In the genomic region with DNA sequence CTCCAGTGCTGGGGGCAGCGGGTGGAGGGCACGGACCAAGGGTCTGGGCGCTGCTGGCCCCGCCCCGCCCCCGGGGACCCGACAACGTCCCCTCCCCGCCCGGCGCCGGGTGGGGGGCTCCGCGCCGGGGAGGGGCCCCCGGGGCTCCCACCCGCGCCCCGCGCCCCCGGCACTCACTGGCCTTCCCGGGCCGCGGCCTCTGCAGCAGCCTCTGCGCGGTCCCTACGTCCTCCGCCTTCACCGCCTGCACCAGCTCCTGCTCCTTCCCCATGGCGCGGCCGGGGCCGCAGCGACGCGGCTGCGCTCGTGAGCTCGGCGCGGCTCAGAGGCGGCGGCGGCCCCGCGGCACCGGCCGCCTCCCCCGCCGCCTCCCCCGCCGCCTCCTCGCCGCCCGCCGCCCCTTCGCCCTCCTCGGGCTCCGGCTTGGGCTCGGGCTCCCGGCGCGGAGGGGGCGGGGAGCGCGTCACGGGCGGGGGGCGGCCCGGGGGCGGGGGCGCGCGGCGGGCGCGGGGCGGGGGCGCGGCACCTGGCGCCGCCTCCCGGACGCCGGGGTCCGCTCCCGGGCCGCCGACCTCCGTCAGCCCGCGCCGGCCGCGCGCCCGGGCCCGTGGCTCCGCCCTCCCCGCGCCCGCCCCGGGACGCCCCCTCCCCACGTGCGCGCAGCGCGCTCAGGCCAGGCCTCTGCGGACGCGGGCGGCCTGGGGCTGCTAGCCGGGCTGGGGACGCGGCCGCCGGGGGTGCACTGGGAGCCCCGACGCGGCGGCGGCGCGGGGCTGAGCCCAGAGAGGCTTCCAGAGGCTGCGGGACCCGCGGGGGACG, we compare ENCODE assay signal across 8 cellular contexts. TPM values are rescaled to one million over a fixed set of nuclear protein-coding genes. Genes with fewer than 3 reads are reported as not detected.
DNase-seq lines count a peak whose midpoint lies in the region; ATAC-seq, FAIRE-seq and TF ChIP-seq lines count a peak whose summit lies in the region.

A gene with protein sequence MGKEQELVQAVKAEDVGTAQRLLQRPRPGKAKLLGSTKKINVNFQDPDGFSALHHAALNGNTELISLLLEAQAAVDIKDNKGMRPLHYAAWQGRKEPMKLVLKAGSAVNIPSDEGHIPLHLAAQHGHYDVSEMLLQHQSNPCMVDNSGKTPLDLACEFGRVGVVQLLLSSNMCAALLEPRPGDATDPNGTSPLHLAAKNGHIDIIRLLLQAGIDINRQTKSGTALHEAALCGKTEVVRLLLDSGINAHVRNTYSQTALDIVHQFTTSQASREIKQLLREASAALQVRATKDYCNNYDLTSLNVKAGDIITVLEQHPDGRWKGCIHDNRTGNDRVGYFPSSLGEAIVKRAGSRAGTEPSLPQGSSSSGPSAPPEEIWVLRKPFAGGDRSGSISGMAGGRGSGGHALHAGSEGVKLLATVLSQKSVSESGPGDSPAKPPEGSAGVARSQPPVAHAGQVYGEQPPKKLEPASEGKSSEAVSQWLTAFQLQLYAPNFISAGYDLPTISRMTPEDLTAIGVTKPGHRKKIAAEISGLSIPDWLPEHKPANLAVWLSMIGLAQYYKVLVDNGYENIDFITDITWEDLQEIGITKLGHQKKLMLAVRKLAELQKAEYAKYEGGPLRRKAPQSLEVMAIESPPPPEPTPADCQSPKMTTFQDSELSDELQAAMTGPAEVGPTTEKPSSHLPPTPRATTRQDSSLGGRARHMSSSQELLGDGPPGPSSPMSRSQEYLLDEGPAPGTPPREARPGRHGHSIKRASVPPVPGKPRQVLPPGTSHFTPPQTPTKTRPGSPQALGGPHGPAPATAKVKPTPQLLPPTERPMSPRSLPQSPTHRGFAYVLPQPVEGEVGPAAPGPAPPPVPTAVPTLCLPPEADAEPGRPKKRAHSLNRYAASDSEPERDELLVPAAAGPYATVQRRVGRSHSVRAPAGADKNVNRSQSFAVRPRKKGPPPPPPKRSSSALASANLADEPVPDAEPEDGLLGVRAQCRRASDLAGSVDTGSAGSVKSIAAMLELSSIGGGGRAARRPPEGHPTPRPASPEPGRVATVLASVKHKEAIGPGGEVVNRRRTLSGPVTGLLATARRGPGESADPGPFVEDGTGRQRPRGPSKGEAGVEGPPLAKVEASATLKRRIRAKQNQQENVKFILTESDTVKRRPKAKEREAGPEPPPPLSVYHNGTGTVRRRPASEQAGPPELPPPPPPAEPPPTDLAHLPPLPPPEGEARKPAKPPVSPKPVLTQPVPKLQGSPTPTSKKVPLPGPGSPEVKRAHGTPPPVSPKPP (N-terminal part only) (minus strand): TSS at position 444 of the 819 bp plus-strand sequence. CDS start 173 bp downstream, at position 271.

- H3K9me3 ChIP-seq in heart left ventricle (no peaks in the 10 kb centered on the region), iPS-15b (ENCODE audit: control insufficient read depth, insufficient read depth, low read length) (no peaks in the 10 kb centered on the region), tibial nerve (no peaks in the 10 kb centered on the region)

- intact Hi-C loops in heart left ventricle (cut with DNase I): loop anchor here in 1 of 10 donors (10.0 kb wide), 1 partner anchor 298 kb away; no protein-coding TSS in a partner anchor
- intact Hi-C loops in cardiac septum (cut with DNase I): no loop called here
- intact Hi-C loops in activated CD8-positive, alpha-beta T cell treated with anti-CD3 and anti-CD28 coated beads for 36 hours (cut with micrococcal nuclease): no loop called here

- H3K4me1 ChIP-seq in heart left ventricle: peaks cover 0 to 22% (median 8%) of the 10 kb centered on the region in 12 donors
- H3K4me1 ChIP-seq in iPS-15b (ENCODE audit: control insufficient read depth, insufficient read depth, low read length): no peaks in the 10 kb centered on the region
- H3K4me1 ChIP-seq in tibial nerve: peaks cover 0 to 29% (median 9%) of the 10 kb centered on the region in 4 donors

- no peak for TF ChIP-seq CTCF in heart left ventricle (IDR thresholded peaks at IDR 0.05)
- TF ChIP-seq CTCF in activated CD8-positive, alpha-beta T cell treated with anti-CD3 and anti-CD28 coated beads for 36 hours (IDR thresholded peaks at IDR 0.05): no peak
- no peak for TF ChIP-seq CTCF in tibial nerve (IDR thresholded peaks at IDR 0.05)

- H3K4me3 ChIP-seq in heart left ventricle: peak within 1 kb of the TSS; percentile 12 to 63 (median 38)
- H3K4me3 ChIP-seq in iPS-15b (ENCODE audit: low read depth, low read length): peak within 1 kb of the TSS; percentile 49
- peak within 1 kb of the TSS in 3 of 4 donors; percentile 15 to 55 (median 17) for H3K4me3 ChIP-seq in tibial nerve

- 0 to 4% (median 1%) methylated on average over 17 to 129 of the region's 129 CpGs for WGBS in heart left ventricle, 4 donors
- WGBS in tibial nerve, 2 donors: 5% methylated on average over 15 of the region's 129 CpGs; no CpG with 5 or more reads in 1 of the 2 donors

- H3K27ac ChIP-seq in heart left ventricle (no peak within 1 kb of the TSS), tibial nerve (peak within 1 kb of the TSS in 1 of 4 donors; percentile 4)

- H3K36me3 ChIP-seq in heart left ventricle (no peaks in the 10 kb centered on the region), iPS-15b (ENCODE audit: control insufficient read depth, insufficient read depth, low read length) (no peaks in the 10 kb centered on the region), tibial nerve (no peaks in the 10 kb centered on the region)

- no peak for FAIRE-seq in GM12892 (lab: Jason Lieb, UNC)

- POLR2A ChIA-PET in activated CD8-positive, alpha-beta T cell treated with anti-CD3 and anti-CD28 coated beads for 36 hours (lab: Charles Lee): interaction anchor here (1.0 to 3.6 kb wide), 4 partner anchors 8 to 41 kb away, joined by 3 to 18 read pairs (median 12); partner anchors contain the start of gene TRAF7

- H3K27ac Mint-ChIP-seq in activated CD8-positive, alpha-beta T cell treated with anti-CD3 and anti-CD28 coated beads for 36 hours: no peak within 1 kb of the TSS

- TF ChIP-seq EP300 in tibial nerve (IDR thresholded peaks at IDR 0.05): no peak

- no peak within 1 kb of the TSS for H3K9ac ChIP-seq in iPS-15b (ENCODE audit: low read depth, low read length)

- H3K36me3 Mint-ChIP-seq in activated CD8-positive, alpha-beta T cell treated with anti-CD3 and anti-CD28 coated beads for 36 hours (ENCODE audit: low read depth): no peaks in the 10 kb centered on the region

- H3K27me3 Mint-ChIP-seq in activated CD8-positive, alpha-beta T cell treated with anti-CD3 and anti-CD28 coated beads for 36 hours: peaks cover 23% of the 10 kb centered on the region

- H3K4me3 Mint-ChIP-seq in activated CD8-positive, alpha-beta T cell treated with anti-CD3 and anti-CD28 coated beads for 36 hours: peak within 1 kb of the TSS; percentile 55

- TF ChIP-seq POLR2A in heart left ventricle (IDR thresholded peaks at IDR 0.05): no peak
- TF ChIP-seq POLR2A in tibial nerve (IDR thresholded peaks at IDR 0.05): no peak
- TF ChIP-seq POLR2A in GM12892 (IDR thresholded peaks at IDR 0.05; ENCODE audit: low read depth, low read length): no peak

- no peaks in the 10 kb centered on the region for H3K9me3 Mint-ChIP-seq in activated CD8-positive, alpha-beta T cell treated with anti-CD3 and anti-CD28 coated beads for 36 hours

- DNase-seq in heart left ventricle (no peak), cardiac septum (ENCODE audit: low spot score) (no peak), tibial nerve (ENCODE audit: low spot score in 2 of 2) (no peak), GM12892 (ENCODE audit: insufficient read length) (no peak), NCI-H2107 (lab: John Stamatoyannopoulos, UW) (no peak), HT-29 (ENCODE audit: low spot score) (no peak)
- no peak for DNase-seq in activated CD8-positive, alpha-beta T cell treated with anti-CD3 and anti-CD28 coated beads for 36 hours

- ATAC-seq in heart left ventricle: peak in 1 of 4 donors; percentile 27
- ATAC-seq in activated CD8-positive, alpha-beta T cell treated with anti-CD3 and anti-CD28 coated beads for 36 hours: peak; percentile 50

- CTCF ChIA-PET in activated CD8-positive, alpha-beta T cell treated with anti-CD3 and anti-CD28 coated beads for 36 hours (lab: Charles Lee): interaction anchor here (0.6 to 3.9 kb wide), 3 partner anchors 55 to 225 kb away, joined by 3 to 24 read pairs (median 4); partner anchors contain the start of gene ECI1

- H3K27me3 ChIP-seq in heart left ventricle (peaks cover 8 to 45% (median 23%) of the 10 kb centered on the region in 9 donors), iPS-15b (ENCODE audit: control insufficient read depth, insufficient read depth, low read length) (peaks cover 28% of the 10 kb centered on the region), tibial nerve (peaks cover 0 to 46% of the 10 kb centered on the region in 2 donors)

- H3K4me1 Mint-ChIP-seq in activated CD8-positive, alpha-beta T cell treated with anti-CD3 and anti-CD28 coated beads for 36 hours (ENCODE audit: low read depth): peaks cover 3% of the 10 kb centered on the region

RNA-seq across cellular contexts. Expression of the gene that starts here (rescaled TPM):
- 1 to 10 TPM in 8 of 9 donors, under 1 TPM in 1; 0.77 to 7.0 (median 2.1) TPM for total RNA-seq in heart left ventricle
- 1 to 10 TPM in 1 of 2 donors, under 1 TPM in 1; 0.37 to 4.0 TPM for polyA plus RNA-seq in heart left ventricle
- 1.2 TPM for total RNA-seq in cardiac septum
- total RNA-seq in activated CD8-positive, alpha-beta T cell treated with anti-CD3 and anti-CD28 coated beads for 36 hours: 1 to 10 TPM; 4.4 to 7.2 TPM
- total RNA-seq in tibial nerve: under 1 TPM in 3 of 4 donors, not detected in 1; 0.20 to 0.63 (median 0.30) TPM
- polyA plus RNA-seq in GM12892 (2012; ENCODE audit: missing spikeins): 0.06 TPM
- total RNA-seq in HT-29 (2014; rRNA removed; shearing (Covaris generic)): 0.08 and 2.5 TPM in 2 replicates
